In genomic region chr6:7152467-7152866, GRCh38 we compare ENCODE assay signal across 15 cellular contexts. TPM values are rescaled to one million over a fixed set of nuclear protein-coding genes. Genes with fewer than 3 reads are reported as not detected.
A peak's percentile ranks its signal among the peaks of the same experiment; 100 is the strongest.
DNase-seq lines count a peak whose midpoint lies in the region; ATAC-seq and TF ChIP-seq lines count a peak whose summit lies in the region.
"Had no signal": no experiment of that assay in that cellular context is flagged by ENCODE, and none has a peak within 500 bp of the region (broad histone marks: within the 10 kb centered on the region; RNA-seq: fewer than 3 reads in every experiment).

No MANE protein-coding gene starts in this region.

- H3K27ac Mint-ChIP-seq in dendritic cell treated with granulocyte-macrophage colony-stimulating factor and Interleukin-4, amounts not matched to agents 40 ng/mL and 50 ng/mL, for 4 days = peak overlapping the region; percentile 90
- peak overlapping the region in 5 of 6 donors; percentile 62 to 91 (median 88) for H3K27ac Mint-ChIP-seq in naive B cell
- H3K27ac Mint-ChIP-seq: activated CD4-positive, alpha-beta T cell treated with anti-CD3 and anti-CD28 coated beads, Interleukin-2, amount 10 ng/mL, durations not matched to agents 7 days and 5 days had no signal

- H3K9me3 ChIP-seq in cardiac muscle cell (ENCODE audit: low read depth) = no peaks in the 10 kb centered on the region
- no peaks in the 10 kb centered on the region for H3K9me3 ChIP-seq in right cardiac atrium (ENCODE audit: control insufficient read depth, low read length)

- no peak for ATAC-seq in right cardiac atrium
- no peak for ATAC-seq in naive B cell (ENCODE audit: low read depth in 2 of 2)
- no peak for ATAC-seq in HG03025 (IDR thresholded peaks at IDR 0.05; ENCODE audit: low FRiP score, unreplicated experiment)
- ATAC-seq: T-cell had no signal

- peaks cover 79% of the 10 kb centered on the region for H3K4me1 Mint-ChIP-seq in dendritic cell treated with granulocyte-macrophage colony-stimulating factor and Interleukin-4, amounts not matched to agents 40 ng/mL and 50 ng/mL, for 4 days (ENCODE audit: low read depth)
- peaks cover 64 to 84% (median 83%) of the 10 kb centered on the region in 3 donors for H3K4me1 Mint-ChIP-seq in naive B cell

- peaks cover 36% of the 10 kb centered on the region for H3K4me1 ChIP-seq in cardiac muscle cell (ENCODE audit: low read depth)
- peaks cover 20% of the 10 kb centered on the region for H3K4me1 ChIP-seq in right cardiac atrium (ENCODE audit: control insufficient read depth, insufficient read depth, low read length)

- DNase-seq in cardiac muscle cell (ENCODE audit: low read depth in 1 of 2, low spot score in 1 of 2) (no peak), right cardiac atrium (no peak), naive B cell (no peak), GM19238 (ENCODE audit: insufficient read length, low spot score) (no peak)
- DNase-seq in stimulated activated CD4-positive, alpha-beta T cell treated with anti-CD3 and anti-CD28 coated beads, Interleukin-4, amount 100 ng/mL, for 24 hours = no peak
- no peak for DNase-seq in stimulated activated CD8-positive, alpha-beta memory T cell treated with anti-CD3 and anti-CD28 coated beads, Interleukin-4, amount 100 ng/mL, for 48 hours
- DNase-seq: activated CD4-positive, alpha-beta T cell treated with anti-CD3 and anti-CD28 coated beads, Interleukin-2, amount 10 ng/mL, durations not matched to agents 7 days and 5 days; activated effector memory CD4-positive, alpha-beta T cell treated with Interleukin-2 at 50 U/mL for 16 hours; AML-193; caudate nucleus; HCEC 1CT; NCI-H1930; T-cell had no signal

- H3K4me3 ChIP-seq in cardiac muscle cell (no peak overlapping the region), right cardiac atrium (ENCODE audit: low read length) (no peak overlapping the region)

- peaks cover 67% of the 10 kb centered on the region for H3K36me3 Mint-ChIP-seq in dendritic cell treated with granulocyte-macrophage colony-stimulating factor and Interleukin-4, amounts not matched to agents 40 ng/mL and 50 ng/mL, for 4 days (ENCODE audit: low read depth)
- no peaks in the 10 kb centered on the region for H3K36me3 Mint-ChIP-seq in naive B cell

- no peaks in the 10 kb centered on the region for H3K27me3 ChIP-seq in cardiac muscle cell
- H3K27me3 ChIP-seq in right cardiac atrium (ENCODE audit: control insufficient read depth, insufficient read depth) = no peaks in the 10 kb centered on the region

- H3K27ac ChIP-seq in cardiac muscle cell = peak overlapping the region; percentile 24
- no peak overlapping the region for H3K27ac ChIP-seq in right cardiac atrium (ENCODE audit: low read length)

- no peak for TF ChIP-seq CTCF in cardiac muscle cell (IDR thresholded peaks at IDR 0.05; ENCODE audit: low read depth, low read length)

- no peaks in the 10 kb centered on the region for H3K36me3 ChIP-seq in cardiac muscle cell

- intact Hi-C loops in right cardiac atrium (cut with DNase I) = no loop called here
- intact Hi-C loops in dendritic cell treated with granulocyte-macrophage colony-stimulating factor and Interleukin-4, amounts not matched to agents 40 ng/mL and 50 ng/mL, for 4 days (cut with micrococcal nuclease) = loop anchor here (5.0 kb wide), 1 partner anchor 40 kb away; no protein-coding TSS in a partner anchor

- H3K27me3 Mint-ChIP-seq in dendritic cell treated with granulocyte-macrophage colony-stimulating factor and Interleukin-4, amounts not matched to agents 40 ng/mL and 50 ng/mL, for 4 days = no peaks in the 10 kb centered on the region
- no peaks in the 10 kb centered on the region for H3K27me3 Mint-ChIP-seq in naive B cell
- H3K27me3 Mint-ChIP-seq: activated CD4-positive, alpha-beta T cell treated with anti-CD3 and anti-CD28 coated beads, Interleukin-2, amount 10 ng/mL, durations not matched to agents 7 days and 5 days; T-cell had no signal

- H3K9me3 Mint-ChIP-seq in dendritic cell treated with granulocyte-macrophage colony-stimulating factor and Interleukin-4, amounts not matched to agents 40 ng/mL and 50 ng/mL, for 4 days = no peaks in the 10 kb centered on the region
- no peaks in the 10 kb centered on the region for H3K9me3 Mint-ChIP-seq in naive B cell
- H3K9me3 Mint-ChIP-seq: activated CD4-positive, alpha-beta T cell treated with anti-CD3 and anti-CD28 coated beads, Interleukin-2, amount 10 ng/mL, durations not matched to agents 7 days and 5 days; T-cell had no signal

- H3K4me3 Mint-ChIP-seq in dendritic cell treated with granulocyte-macrophage colony-stimulating factor and Interleukin-4, amounts not matched to agents 40 ng/mL and 50 ng/mL, for 4 days = no peak overlapping the region
- no peak overlapping the region for H3K4me3 Mint-ChIP-seq in naive B cell
- H3K4me3 Mint-ChIP-seq: activated CD4-positive, alpha-beta T cell treated with anti-CD3 and anti-CD28 coated beads, Interleukin-2, amount 10 ng/mL, durations not matched to agents 7 days and 5 days; T-cell had no signal

RNA-seq across cellular contexts. Expression of gene RREB1, which starts 44.7 kb away (rescaled TPM):
- total RNA-seq in cardiac muscle cell (30.5 and 55.3 TPM in 2 replicates), right cardiac atrium (10 to 100 TPM; 35.3 to 40.4 (median 38.0) TPM)
- polyA plus RNA-seq in cardiac muscle cell (15.4 and 22.1 TPM in 2 replicates), right cardiac atrium (7.8 TPM), naive B cell (ENCODE audit: low read depth in 6 of 6) (1 to 10 TPM; 1.5 to 9.9 (median 5.2) TPM)
